Comparison of ENCODE assay signal across 1 cellular context in genomic region chr2:218962859-218963492, GRCh38.
TF ChIP-seq lines count a peak whose summit lies in the region.

No MANE protein-coding gene starts in this region.

TF ChIP-seq in HepG2, 621 proteins besides CTCF, POLR2A, EP300 and RAD21 (continued from another document):
- TF ChIP-seq ZNF318 (CRISPR knock-in tag; IDR thresholded peaks at IDR 0.05) = no peak
- no peak for TF ChIP-seq JARID2 (CRISPR knock-in tag; IDR thresholded peaks at IDR 0.05; ENCODE audit: insufficient replicate concordance)
- TF ChIP-seq LCORL (IDR thresholded peaks at IDR 0.05) = no peak
- 0 out of 2 replicates have a peak, but pooled peaks have one; percentile 42 for TF ChIP-seq LCORL (CRISPR knock-in tag; IDR thresholded peaks at IDR 0.05)
- no peak for TF ChIP-seq SRSF4 (IDR thresholded peaks at IDR 0.05; ENCODE audit: low read depth, low read length, poor library complexity, severe bottlenecking)
- 0 out of 2 replicates have a peak, but pooled peaks have one; percentile 21 for TF ChIP-seq PAXIP1 (CRISPR knock-in tag; conservative IDR thresholded peaks at IDR 0.05)
- TF ChIP-seq, protein P1, sequence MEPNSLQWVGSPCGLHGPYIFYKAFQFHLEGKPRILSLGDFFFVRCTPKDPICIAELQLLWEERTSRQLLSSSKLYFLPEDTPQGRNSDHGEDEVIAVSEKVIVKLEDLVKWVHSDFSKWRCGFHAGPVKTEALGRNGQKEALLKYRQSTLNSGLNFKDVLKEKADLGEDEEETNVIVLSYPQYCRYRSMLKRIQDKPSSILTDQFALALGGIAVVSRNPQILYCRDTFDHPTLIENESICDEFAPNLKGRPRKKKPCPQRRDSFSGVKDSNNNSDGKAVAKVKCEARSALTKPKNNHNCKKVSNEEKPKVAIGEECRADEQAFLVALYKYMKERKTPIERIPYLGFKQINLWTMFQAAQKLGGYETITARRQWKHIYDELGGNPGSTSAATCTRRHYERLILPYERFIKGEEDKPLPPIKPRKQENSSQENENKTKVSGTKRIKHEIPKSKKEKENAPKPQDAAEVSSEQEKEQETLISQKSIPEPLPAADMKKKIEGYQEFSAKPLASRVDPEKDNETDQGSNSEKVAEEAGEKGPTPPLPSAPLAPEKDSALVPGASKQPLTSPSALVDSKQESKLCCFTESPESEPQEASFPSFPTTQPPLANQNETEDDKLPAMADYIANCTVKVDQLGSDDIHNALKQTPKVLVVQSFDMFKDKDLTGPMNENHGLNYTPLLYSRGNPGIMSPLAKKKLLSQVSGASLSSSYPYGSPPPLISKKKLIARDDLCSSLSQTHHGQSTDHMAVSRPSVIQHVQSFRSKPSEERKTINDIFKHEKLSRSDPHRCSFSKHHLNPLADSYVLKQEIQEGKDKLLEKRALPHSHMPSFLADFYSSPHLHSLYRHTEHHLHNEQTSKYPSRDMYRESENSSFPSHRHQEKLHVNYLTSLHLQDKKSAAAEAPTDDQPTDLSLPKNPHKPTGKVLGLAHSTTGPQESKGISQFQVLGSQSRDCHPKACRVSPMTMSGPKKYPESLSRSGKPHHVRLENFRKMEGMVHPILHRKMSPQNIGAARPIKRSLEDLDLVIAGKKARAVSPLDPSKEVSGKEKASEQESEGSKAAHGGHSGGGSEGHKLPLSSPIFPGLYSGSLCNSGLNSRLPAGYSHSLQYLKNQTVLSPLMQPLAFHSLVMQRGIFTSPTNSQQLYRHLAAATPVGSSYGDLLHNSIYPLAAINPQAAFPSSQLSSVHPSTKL (CRISPR knock-in tag; IDR thresholded peaks at IDR 0.05) = peak; percentile 47; the same call in 1 of the 2 replicates
- TF ChIP-seq, protein P2, sequence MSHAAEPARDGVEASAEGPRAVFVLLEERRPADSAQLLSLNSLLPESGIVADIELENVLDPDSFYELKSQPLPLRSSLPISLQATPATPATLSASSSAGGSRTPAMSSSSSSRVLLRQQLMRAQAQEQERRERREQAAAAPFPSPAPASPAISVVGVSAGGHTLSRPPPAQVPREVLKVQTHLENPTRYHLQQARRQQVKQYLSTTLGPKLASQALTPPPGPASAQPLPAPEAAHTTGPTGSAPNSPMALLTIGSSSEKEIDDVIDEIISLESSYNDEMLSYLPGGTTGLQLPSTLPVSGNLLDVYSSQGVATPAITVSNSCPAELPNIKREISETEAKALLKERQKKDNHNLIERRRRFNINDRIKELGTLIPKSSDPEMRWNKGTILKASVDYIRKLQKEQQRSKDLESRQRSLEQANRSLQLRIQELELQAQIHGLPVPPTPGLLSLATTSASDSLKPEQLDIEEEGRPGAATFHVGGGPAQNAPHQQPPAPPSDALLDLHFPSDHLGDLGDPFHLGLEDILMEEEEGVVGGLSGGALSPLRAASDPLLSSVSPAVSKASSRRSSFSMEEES (CRISPR knock-in tag; IDR thresholded peaks at IDR 0.05) = peak; percentile 82; the same call in 1 of the 2 replicates
- TF ChIP-seq ZNF792 (CRISPR knock-in tag; IDR thresholded peaks at IDR 0.05) = peak; percentile 97
- TF ChIP-seq PRPF4 (IDR thresholded peaks at IDR 0.05; ENCODE audit: low read depth, low read length, poor library complexity, severe bottlenecking) = no peak
- no peak for TF ChIP-seq NCOA1 (CRISPR knock-in tag; IDR thresholded peaks at IDR 0.05)
- TF ChIP-seq ZNF34 (CRISPR knock-in tag; IDR thresholded peaks at IDR 0.05; ENCODE audit: borderline replicate concordance) = no peak
- TF ChIP-seq, protein P3, sequence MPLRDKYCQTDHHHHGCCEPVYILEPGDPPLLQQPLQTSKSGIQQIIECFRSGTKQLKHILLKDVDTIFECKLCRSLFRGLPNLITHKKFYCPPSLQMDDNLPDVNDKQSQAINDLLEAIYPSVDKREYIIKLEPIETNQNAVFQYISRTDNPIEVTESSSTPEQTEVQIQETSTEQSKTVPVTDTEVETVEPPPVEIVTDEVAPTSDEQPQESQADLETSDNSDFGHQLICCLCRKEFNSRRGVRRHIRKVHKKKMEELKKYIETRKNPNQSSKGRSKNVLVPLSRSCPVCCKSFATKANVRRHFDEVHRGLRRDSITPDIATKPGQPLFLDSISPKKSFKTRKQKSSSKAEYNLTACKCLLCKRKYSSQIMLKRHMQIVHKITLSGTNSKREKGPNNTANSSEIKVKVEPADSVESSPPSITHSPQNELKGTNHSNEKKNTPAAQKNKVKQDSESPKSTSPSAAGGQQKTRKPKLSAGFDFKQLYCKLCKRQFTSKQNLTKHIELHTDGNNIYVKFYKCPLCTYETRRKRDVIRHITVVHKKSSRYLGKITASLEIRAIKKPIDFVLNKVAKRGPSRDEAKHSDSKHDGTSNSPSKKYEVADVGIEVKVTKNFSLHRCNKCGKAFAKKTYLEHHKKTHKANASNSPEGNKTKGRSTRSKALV (CRISPR knock-in tag; IDR thresholded peaks at IDR 0.05) = peak; percentile 83; the same call in 1 of the 2 replicates
- no peak for TF ChIP-seq ZNF234 (CRISPR knock-in tag; conservative IDR thresholded peaks at IDR 0.05)
- TF ChIP-seq, protein P4, sequence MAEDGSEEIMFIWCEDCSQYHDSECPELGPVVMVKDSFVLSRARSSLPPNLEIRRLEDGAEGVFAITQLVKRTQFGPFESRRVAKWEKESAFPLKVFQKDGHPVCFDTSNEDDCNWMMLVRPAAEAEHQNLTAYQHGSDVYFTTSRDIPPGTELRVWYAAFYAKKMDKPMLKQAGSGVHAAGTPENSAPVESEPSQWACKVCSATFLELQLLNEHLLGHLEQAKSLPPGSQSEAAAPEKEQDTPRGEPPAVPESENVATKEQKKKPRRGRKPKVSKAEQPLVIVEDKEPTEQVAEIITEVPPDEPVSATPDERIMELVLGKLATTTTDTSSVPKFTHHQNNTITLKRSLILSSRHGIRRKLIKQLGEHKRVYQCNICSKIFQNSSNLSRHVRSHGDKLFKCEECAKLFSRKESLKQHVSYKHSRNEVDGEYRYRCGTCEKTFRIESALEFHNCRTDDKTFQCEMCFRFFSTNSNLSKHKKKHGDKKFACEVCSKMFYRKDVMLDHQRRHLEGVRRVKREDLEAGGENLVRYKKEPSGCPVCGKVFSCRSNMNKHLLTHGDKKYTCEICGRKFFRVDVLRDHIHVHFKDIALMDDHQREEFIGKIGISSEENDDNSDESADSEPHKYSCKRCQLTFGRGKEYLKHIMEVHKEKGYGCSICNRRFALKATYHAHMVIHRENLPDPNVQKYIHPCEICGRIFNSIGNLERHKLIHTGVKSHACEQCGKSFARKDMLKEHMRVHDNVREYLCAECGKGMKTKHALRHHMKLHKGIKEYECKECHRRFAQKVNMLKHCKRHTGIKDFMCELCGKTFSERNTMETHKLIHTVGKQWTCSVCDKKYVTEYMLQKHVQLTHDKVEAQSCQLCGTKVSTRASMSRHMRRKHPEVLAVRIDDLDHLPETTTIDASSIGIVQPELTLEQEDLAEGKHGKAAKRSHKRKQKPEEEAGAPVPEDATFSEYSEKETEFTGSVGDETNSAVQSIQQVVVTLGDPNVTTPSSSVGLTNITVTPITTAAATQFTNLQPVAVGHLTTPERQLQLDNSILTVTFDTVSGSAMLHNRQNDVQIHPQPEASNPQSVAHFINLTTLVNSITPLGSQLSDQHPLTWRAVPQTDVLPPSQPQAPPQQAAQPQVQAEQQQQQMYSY (CRISPR knock-in tag; IDR thresholded peaks at IDR 0.05) = peak; percentile 64; the same call in 1 of the 2 replicates
- TF ChIP-seq, protein P5, sequence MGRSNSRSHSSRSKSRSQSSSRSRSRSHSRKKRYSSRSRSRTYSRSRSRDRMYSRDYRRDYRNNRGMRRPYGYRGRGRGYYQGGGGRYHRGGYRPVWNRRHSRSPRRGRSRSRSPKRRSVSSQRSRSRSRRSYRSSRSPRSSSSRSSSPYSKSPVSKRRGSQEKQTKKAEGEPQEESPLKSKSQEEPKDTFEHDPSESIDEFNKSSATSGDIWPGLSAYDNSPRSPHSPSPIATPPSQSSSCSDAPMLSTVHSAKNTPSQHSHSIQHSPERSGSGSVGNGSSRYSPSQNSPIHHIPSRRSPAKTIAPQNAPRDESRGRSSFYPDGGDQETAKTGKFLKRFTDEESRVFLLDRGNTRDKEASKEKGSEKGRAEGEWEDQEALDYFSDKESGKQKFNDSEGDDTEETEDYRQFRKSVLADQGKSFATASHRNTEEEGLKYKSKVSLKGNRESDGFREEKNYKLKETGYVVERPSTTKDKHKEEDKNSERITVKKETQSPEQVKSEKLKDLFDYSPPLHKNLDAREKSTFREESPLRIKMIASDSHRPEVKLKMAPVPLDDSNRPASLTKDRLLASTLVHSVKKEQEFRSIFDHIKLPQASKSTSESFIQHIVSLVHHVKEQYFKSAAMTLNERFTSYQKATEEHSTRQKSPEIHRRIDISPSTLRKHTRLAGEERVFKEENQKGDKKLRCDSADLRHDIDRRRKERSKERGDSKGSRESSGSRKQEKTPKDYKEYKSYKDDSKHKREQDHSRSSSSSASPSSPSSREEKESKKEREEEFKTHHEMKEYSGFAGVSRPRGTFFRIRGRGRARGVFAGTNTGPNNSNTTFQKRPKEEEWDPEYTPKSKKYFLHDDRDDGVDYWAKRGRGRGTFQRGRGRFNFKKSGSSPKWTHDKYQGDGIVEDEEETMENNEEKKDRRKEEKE (IDR thresholded peaks at IDR 0.05) = no peak
- TF ChIP-seq, protein P6, sequence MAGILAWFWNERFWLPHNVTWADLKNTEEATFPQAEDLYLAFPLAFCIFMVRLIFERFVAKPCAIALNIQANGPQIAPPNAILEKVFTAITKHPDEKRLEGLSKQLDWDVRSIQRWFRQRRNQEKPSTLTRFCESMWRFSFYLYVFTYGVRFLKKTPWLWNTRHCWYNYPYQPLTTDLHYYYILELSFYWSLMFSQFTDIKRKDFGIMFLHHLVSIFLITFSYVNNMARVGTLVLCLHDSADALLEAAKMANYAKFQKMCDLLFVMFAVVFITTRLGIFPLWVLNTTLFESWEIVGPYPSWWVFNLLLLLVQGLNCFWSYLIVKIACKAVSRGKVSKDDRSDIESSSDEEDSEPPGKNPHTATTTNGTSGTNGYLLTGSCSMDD (CRISPR knock-in tag; IDR thresholded peaks at IDR 0.05) = peak; percentile 57; the same call in 1 of the 2 replicates
- TF ChIP-seq ZNF616 (CRISPR knock-in tag; IDR thresholded peaks at IDR 0.05; ENCODE audit: low read depth) = peak; percentile 77; the same call in 1 of the 2 replicates
- no peak for TF ChIP-seq ZNF382 (CRISPR knock-in tag; IDR thresholded peaks at IDR 0.05; ENCODE audit: borderline replicate concordance)
- TF ChIP-seq ARNT (IDR thresholded peaks at IDR 0.05) = no peak
